13 cellular contexts compared by ENCODE assay signal in genomic region chr7:17903337-17903736, GRCh38.
"Had no signal": no experiment of that assay in that cellular context is flagged by ENCODE, and none has a peak within 500 bp of the region (broad histone marks: within the 10 kb centered on the region; RNA-seq: fewer than 3 reads in every experiment).

No MANE protein-coding gene starts in this region.

- ATAC-seq: gastroesophageal sphincter; naive thymus-derived CD8-positive, alpha-beta T cell had no signal

- H3K27ac ChIP-seq: gastroesophageal sphincter, prostate gland, thyroid gland had no signal

- H3K27me3 Mint-ChIP-seq: naive thymus-derived CD8-positive, alpha-beta T cell had no signal

- H3K27me3 ChIP-seq: gastroesophageal sphincter, thyroid gland had no signal

- H3K9me3 ChIP-seq: gastroesophageal sphincter, prostate gland, thyroid gland had no signal

- H3K9me3 Mint-ChIP-seq: naive thymus-derived CD8-positive, alpha-beta T cell had no signal

- H3K4me1 ChIP-seq: gastroesophageal sphincter, prostate gland, thyroid gland had no signal

- DNase-seq: activated CD4-positive, alpha-beta T cell treated with anti-CD3 and anti-CD28 coated beads for 1 hour; activated CD4-positive, alpha-beta T cell treated with anti-CD3 and anti-CD28 coated beads, Interleukin-2, amount 50 U/mL, for 48 hours; activated CD8-positive, alpha-beta memory T cell treated with anti-CD3 and anti-CD28 coated beads, Interleukin-2, amount 50 U/mL, for 48 hours; activated naive CD4-positive, alpha-beta T cell; central memory CD4-positive, alpha-beta T cell; effector memory CD4-positive, alpha-beta T cell; hypothalamus; naive thymus-derived CD8-positive, alpha-beta T cell; nucleus accumbens; stimulated activated CD4-positive, alpha-beta T cell treated with anti-CD3 and anti-CD28 coated beads, Interleukin-4, amount 100 ng/mL, for 24 hours; thyroid gland had no signal

- H3K4me3 ChIP-seq: gastroesophageal sphincter, prostate gland, thyroid gland had no signal

- H3K36me3 ChIP-seq: gastroesophageal sphincter, prostate gland, thyroid gland had no signal

- H3K4me3 Mint-ChIP-seq: naive thymus-derived CD8-positive, alpha-beta T cell had no signal
